Comparison of ENCODE assay signal across 11 cellular contexts in the genomic region with DNA sequence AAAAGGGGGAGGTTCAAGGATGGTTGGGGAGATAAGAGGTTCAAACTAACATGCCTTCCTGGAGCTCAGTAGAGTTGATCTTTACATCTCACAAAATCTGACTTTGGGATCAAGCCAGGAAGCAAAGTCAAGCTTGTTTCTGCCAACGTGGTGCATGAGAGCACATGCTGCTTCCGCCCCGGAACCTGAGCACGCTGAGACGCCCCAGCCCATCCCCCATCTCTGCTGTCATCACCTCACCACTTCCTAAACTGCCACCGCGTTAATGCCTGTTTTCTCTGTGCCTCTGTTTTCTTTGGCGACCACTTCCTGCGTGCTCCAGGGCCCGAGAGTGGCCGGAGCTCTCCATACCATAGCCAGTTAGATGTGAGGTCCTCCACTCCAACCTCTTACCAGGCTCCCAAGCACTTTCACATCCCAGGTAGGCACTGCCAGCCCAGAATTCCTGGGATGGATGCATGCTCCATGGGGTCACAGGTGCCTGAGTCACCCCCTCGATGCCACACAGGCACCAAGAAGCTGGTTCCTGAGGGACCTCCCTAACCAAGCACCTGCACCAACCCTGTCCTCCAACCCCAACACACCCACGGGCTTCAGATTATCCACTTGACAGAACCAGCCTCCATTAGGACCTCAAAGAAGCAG. TPM values are rescaled to one million over a fixed set of nuclear protein-coding genes. Genes with fewer than 3 reads are reported as not detected.
DNase-seq lines count a peak whose midpoint lies in the region; ATAC-seq and TF ChIP-seq lines count a peak whose summit lies in the region.
"Had no signal": no experiment of that assay in that cellular context is flagged by ENCODE, and none has a peak within 500 bp of the region (broad histone marks: within the 10 kb centered on the region; RNA-seq: fewer than 3 reads in every experiment).

No MANE protein-coding gene starts in this region.

- no peak for TF ChIP-seq CTCF in NB4 (IDR thresholded peaks at IDR 0.05; ENCODE audit: low read depth, low read length)
- no peak for TF ChIP-seq CTCF in sigmoid colon (IDR thresholded peaks at IDR 0.05)
- no peak for TF ChIP-seq CTCF in HFFc6 (IDR thresholded peaks at IDR 0.05)
- no peak for TF ChIP-seq CTCF in coronary artery (IDR thresholded peaks at IDR 0.05)

- peak overlapping the region; percentile 87 to 99 (median 92) for H3K27ac Mint-ChIP-seq in CD4-positive, CD25-positive, alpha-beta regulatory T cell
- H3K27ac Mint-ChIP-seq in activated T-helper 17 cell treated with anti-CD3 and anti-CD28 coated beads, Interleukin-2, amount 50 U/mL, for 72 hours, result peak overlapping the region; percentile 78
- H3K27ac Mint-ChIP-seq in HFFc6, result no peak overlapping the region

- peaks cover 8% of the 10 kb centered on the region for H3K27me3 Mint-ChIP-seq in CD4-positive, CD25-positive, alpha-beta regulatory T cell
- H3K27me3 Mint-ChIP-seq in activated T-helper 17 cell treated with anti-CD3 and anti-CD28 coated beads, Interleukin-2, amount 50 U/mL, for 72 hours, result peaks cover 3% of the 10 kb centered on the region
- H3K27me3 Mint-ChIP-seq in HFFc6 (ENCODE audit: insufficient read depth), result no peaks in the 10 kb centered on the region

- H3K4me1 ChIP-seq in CD4-positive, CD25-positive, alpha-beta regulatory T cell (ENCODE audit: control insufficient read depth, insufficient read depth, low read length, poor library complexity, severe bottlenecking), result peaks cover 32% of the 10 kb centered on the region
- H3K4me1 ChIP-seq in sigmoid colon, result no peaks in the 10 kb centered on the region

- peaks cover 0 to 2% (median 0%) of the 10 kb centered on the region in 7 donors for H3K9me3 Mint-ChIP-seq in CD4-positive, CD25-positive, alpha-beta regulatory T cell
- peaks cover 3% of the 10 kb centered on the region for H3K9me3 Mint-ChIP-seq in activated T-helper 17 cell treated with anti-CD3 and anti-CD28 coated beads, Interleukin-2, amount 50 U/mL, for 72 hours
- no peaks in the 10 kb centered on the region for H3K9me3 Mint-ChIP-seq in HFFc6

- peak; percentile 54 to 98 (median 86) for DNase-seq in CD4-positive, CD25-positive, alpha-beta regulatory T cell
- DNase-seq in NB4 (ENCODE audit: low read depth) (peak; percentile 68), sigmoid colon (peak; percentile 69), HFFc6 (no peak), NCI-H526 treated with DMSO at 0.1 percent for 48 hours (lab: John Stamatoyannopoulos, UW) (no peak), coronary artery (ENCODE audit: low spot score) (no peak)
- DNase-seq: IMR-90 had no signal

- 40 to 71% methylated on average over 13 of the region's 13 CpGs for WGBS in sigmoid colon, 2 donors

- no peak for TF ChIP-seq EP300 in sigmoid colon (IDR thresholded peaks at IDR 0.05)

- no peaks in the 10 kb centered on the region for H3K9me3 ChIP-seq in CD4-positive, CD25-positive, alpha-beta regulatory T cell (ENCODE audit: control insufficient read depth in 2 of 2, low read length in 2 of 2)
- H3K9me3 ChIP-seq in sigmoid colon, result no peaks in the 10 kb centered on the region

- no peaks in the 10 kb centered on the region for H3K36me3 Mint-ChIP-seq in CD4-positive, CD25-positive, alpha-beta regulatory T cell
- H3K36me3 Mint-ChIP-seq in activated T-helper 17 cell treated with anti-CD3 and anti-CD28 coated beads, Interleukin-2, amount 50 U/mL, for 72 hours (ENCODE audit: low read depth), result no peaks in the 10 kb centered on the region
- H3K36me3 Mint-ChIP-seq in HFFc6 (ENCODE audit: low read depth), result peaks cover 24% of the 10 kb centered on the region; the same call in 1 of the 2 replicates

- H3K27ac ChIP-seq in CD4-positive, CD25-positive, alpha-beta regulatory T cell (ENCODE audit: insufficient read depth, low read length, poor library complexity, severe bottlenecking), result peak overlapping the region; percentile 78
- H3K27ac ChIP-seq in sigmoid colon, result no peak overlapping the region
- no peak overlapping the region for H3K27ac ChIP-seq in coronary artery
- H3K27ac ChIP-seq: cardiac muscle cell had no signal

- H3K4me3 Mint-ChIP-seq in CD4-positive, CD25-positive, alpha-beta regulatory T cell, result peak overlapping the region; percentile 0 to 80 (median 61)
- H3K4me3 Mint-ChIP-seq in activated T-helper 17 cell treated with anti-CD3 and anti-CD28 coated beads, Interleukin-2, amount 50 U/mL, for 72 hours, result peak overlapping the region; percentile 58
- H3K4me3 Mint-ChIP-seq in HFFc6, result no peak overlapping the region

- peak overlapping the region; percentile 44 for H3K4me3 ChIP-seq in CD4-positive, CD25-positive, alpha-beta regulatory T cell (ENCODE audit: low read depth, low read length)
- H3K4me3 ChIP-seq in NB4 (ENCODE audit: low read depth, low read length) (no peak overlapping the region), sigmoid colon (no peak overlapping the region), coronary artery (no peak overlapping the region)
- H3K4me3 ChIP-seq: cardiac muscle cell had no signal

- H3K4me1 Mint-ChIP-seq in CD4-positive, CD25-positive, alpha-beta regulatory T cell, result peaks cover 0 to 41% (median 15%) of the 10 kb centered on the region in 4 donors
- peaks cover 5% of the 10 kb centered on the region for H3K4me1 Mint-ChIP-seq in activated T-helper 17 cell treated with anti-CD3 and anti-CD28 coated beads, Interleukin-2, amount 50 U/mL, for 72 hours
- peaks cover 9% of the 10 kb centered on the region for H3K4me1 Mint-ChIP-seq in HFFc6 (ENCODE audit: low read depth)

- H3K27me3 ChIP-seq in CD4-positive, CD25-positive, alpha-beta regulatory T cell (ENCODE audit: control insufficient read depth, insufficient read depth, low read length), result peaks cover 3% of the 10 kb centered on the region
- H3K27me3 ChIP-seq in sigmoid colon, result no peaks in the 10 kb centered on the region

- TF ChIP-seq POLR2A in NB4 (IDR thresholded peaks at IDR 0.05; ENCODE audit: extremely low read depth, insufficient read length) (no peak), sigmoid colon (IDR thresholded peaks at IDR 0.05) (no peak)

- intact Hi-C loops in sigmoid colon (cut with DNase I), result no loop called here

- no peaks in the 10 kb centered on the region for H3K36me3 ChIP-seq in CD4-positive, CD25-positive, alpha-beta regulatory T cell (ENCODE audit: control insufficient read depth, insufficient read depth, low read length)
- H3K36me3 ChIP-seq in sigmoid colon, result no peaks in the 10 kb centered on the region
- H3K36me3 ChIP-seq: cardiac muscle cell had no signal

- peak; percentile 96 to 99 for ATAC-seq in CD4-positive, CD25-positive, alpha-beta regulatory T cell (ENCODE audit: low read depth in 2 of 2)
- peak; percentile 92 for ATAC-seq in activated T-helper 17 cell treated with anti-CD3 and anti-CD28 coated beads, Interleukin-2, amount 50 U/mL, for 72 hours (replicated peaks)
- ATAC-seq in HG03280 (IDR thresholded peaks at IDR 0.05; ENCODE audit: unreplicated experiment), result no peak

RNA-seq across cellular contexts. Expression of gene AFAP1L1, which starts 31.2 kb away (rescaled TPM):
- not detected for total RNA-seq in CD4-positive, CD25-positive, alpha-beta regulatory T cell
- under 1 TPM in 1 of 4 donors, not detected in 3; 0.14 TPM for polyA plus RNA-seq in CD4-positive, CD25-positive, alpha-beta regulatory T cell
- total RNA-seq in activated T-helper 17 cell treated with anti-CD3 and anti-CD28 coated beads, Interleukin-2, amount 50 U/mL, for 72 hours, result under 1 TPM in 1 of 2 donors, not detected in 1; 0.16 TPM
- 1 to 10 TPM; 5.6 to 8.6 (median 7.1) TPM for total RNA-seq in sigmoid colon
- polyA plus RNA-seq in sigmoid colon, result 1 to 10 TPM in 2 of 3 donors, under 1 TPM in 1; 0.23 to 4.2 (median 3.0) TPM
- 1 to 10 TPM; 3.2 to 7.5 (median 5.4) TPM for total RNA-seq in HFFc6 (2021; fragmentation: NEBNext Ultra II Directional; extraction: Animal tissue kit (Norgen Biotek cat#: 25700))
- polyA plus RNA-seq: neural cell had no signal

Comparison
In these comparisons a context has a peak if more than half of its experiments do, and no peak if none do; other contexts are left out.
1. DNase-seq: peak in CD4-positive, CD25-positive, alpha-beta regulatory T cell (3 of 3), NB4 (single experiment) and sigmoid colon (single experiment); none in HFFc6 (single experiment), NCI-H526 treated with DMSO at 0.1 percent for 48 hours (single experiment) and coronary artery (single experiment).